In genomic region chr16:47058295-47059086, GRCh38 we compare ENCODE assay signal across 15 cellular contexts.
DNase-seq lines count a peak whose midpoint lies in the region; ATAC-seq and TF ChIP-seq lines count a peak whose summit lies in the region.
"Had no signal": no experiment of that assay in that cellular context is flagged by ENCODE, and none has a peak within 500 bp of the region (broad histone marks: within the 10 kb centered on the region; RNA-seq: fewer than 3 reads in every experiment).

No MANE protein-coding gene starts in this region.

- H3K27ac Mint-ChIP-seq in T-helper 17 cell: no peak overlapping the region
- H3K27ac Mint-ChIP-seq: activated CD4-positive, alpha-beta T cell treated with anti-CD3 and anti-CD28 coated beads, Interleukin-2, amount 10 ng/mL, durations not matched to agents 24 days and 14 days; dendritic cell treated with granulocyte-macrophage colony-stimulating factor and Interleukin-4, amounts not matched to agents 40 ng/mL and 50 ng/mL, for 4 days; T-helper 2 cell treated with Interferon-gamma antibody and Interleukin-4, amounts not matched to agents 5 μg/mL and 100 μg/mL, for 36 hours had no signal

- H3K4me1 Mint-ChIP-seq in T-helper 17 cell: no peaks in the 10 kb centered on the region
- H3K4me1 Mint-ChIP-seq: activated CD4-positive, alpha-beta T cell treated with anti-CD3 and anti-CD28 coated beads, Interleukin-2, amount 10 ng/mL, durations not matched to agents 24 days and 14 days had no signal

- no peaks in the 10 kb centered on the region for H3K36me3 Mint-ChIP-seq in T-helper 17 cell (ENCODE audit: low read depth)

- H3K9me3 ChIP-seq in right atrium auricular region: no peaks in the 10 kb centered on the region
- H3K9me3 ChIP-seq in RWPE2 (ENCODE audit: severe bottlenecking): no peaks in the 10 kb centered on the region
- H3K9me3 ChIP-seq in T-helper 17 cell (ENCODE audit: control insufficient read depth, low read length, poor library complexity, severe bottlenecking): no peaks in the 10 kb centered on the region

- H3K4me3 ChIP-seq in right atrium auricular region (no peak overlapping the region), RWPE2 (ENCODE audit: severe bottlenecking) (no peak overlapping the region)

- no peak overlapping the region for H3K4me3 Mint-ChIP-seq in T-helper 17 cell
- H3K4me3 Mint-ChIP-seq: activated CD4-positive, alpha-beta T cell treated with anti-CD3 and anti-CD28 coated beads, Interleukin-2, amount 10 ng/mL, durations not matched to agents 24 days and 14 days; dendritic cell treated with granulocyte-macrophage colony-stimulating factor and Interleukin-4, amounts not matched to agents 40 ng/mL and 50 ng/mL, for 4 days; T-helper 2 cell treated with Interferon-gamma antibody and Interleukin-4, amounts not matched to agents 5 μg/mL and 100 μg/mL, for 36 hours had no signal

- no peaks in the 10 kb centered on the region for H3K4me1 ChIP-seq in right atrium auricular region
- peaks cover 6% of the 10 kb centered on the region for H3K4me1 ChIP-seq in RWPE2 (ENCODE audit: insufficient read depth, poor library complexity, severe bottlenecking)

- no peak overlapping the region for H3K27ac ChIP-seq in right atrium auricular region
- H3K27ac ChIP-seq in RWPE2 (ENCODE audit: poor library complexity, severe bottlenecking): no peak overlapping the region

- TF ChIP-seq CTCF in right atrium auricular region (IDR thresholded peaks at IDR 0.05) (no peak), RWPE2 (IDR thresholded peaks at IDR 0.05; ENCODE audit: poor library complexity, severe bottlenecking) (no peak)

- H3K27me3 Mint-ChIP-seq in T-helper 17 cell: peaks cover 4% of the 10 kb centered on the region
- H3K27me3 Mint-ChIP-seq: activated CD4-positive, alpha-beta T cell treated with anti-CD3 and anti-CD28 coated beads, Interleukin-2, amount 10 ng/mL, durations not matched to agents 24 days and 14 days; dendritic cell treated with granulocyte-macrophage colony-stimulating factor and Interleukin-4, amounts not matched to agents 40 ng/mL and 50 ng/mL, for 4 days had no signal

- peak; percentile 39 for ATAC-seq in Right ventricle myocardium superior (ENCODE audit: poor library complexity)
- ATAC-seq in RWPE2 (ENCODE audit: low read depth): no peak
- ATAC-seq in T-helper 17 cell: no peak

- H3K36me3 ChIP-seq in right atrium auricular region (no peaks in the 10 kb centered on the region), RWPE2 (ENCODE audit: low read depth) (no peaks in the 10 kb centered on the region)

- intact Hi-C loops in Right ventricle myocardium superior (cut with DNase I): no loop called here

- no peak for DNase-seq in Right ventricle myocardium superior
- DNase-seq in right atrium auricular region (ENCODE audit: low spot score): no peak
- peak; percentile 22 for DNase-seq in RWPE2 (ENCODE audit: low spot score)
- DNase-seq in islet precursor cell: peak; percentile 4
- no peak for DNase-seq in T-helper 17 cell
- DNase-seq in middle frontal gyrus (ENCODE audit: extremely low spot score, low spot score): no peak
- DNase-seq in hypothalamus (lab: John Stamatoyannopoulos, UW): no peak
- DNase-seq in HuH-7.5 (ENCODE audit: low spot score): no peak
- DNase-seq: activated CD4-positive, alpha-beta T cell treated with anti-CD3 and anti-CD28 coated beads, Interleukin-2, amount 10 ng/mL, durations not matched to agents 24 days and 14 days; AML-193; mesendoderm; MM.1S; NCI-H446 treated with DMSO at 0.1 percent for 48 hours had no signal

- H3K27me3 ChIP-seq in right atrium auricular region (no peaks in the 10 kb centered on the region), RWPE2 (ENCODE audit: insufficient read depth, poor library complexity, severe bottlenecking) (no peaks in the 10 kb centered on the region)

Comparison
In these comparisons a context has a peak if more than half of its experiments do, and no peak if none do; other contexts are left out.
1. DNase-seq: peak in RWPE2 (single experiment) and islet precursor cell (single experiment); none in Right ventricle myocardium superior (single experiment), right atrium auricular region (single experiment), T-helper 17 cell (0 of 3), middle frontal gyrus (single experiment), hypothalamus (0 of 51) and HuH-7.5 (single experiment).